Comparison of ENCODE assay signal across 1 cellular context in genomic region chr1:3063379-3064295, GRCh38.
A peak's percentile ranks its signal among the peaks of the same experiment; 100 is the strongest.
TF ChIP-seq lines count a peak whose summit lies in the region.

No MANE protein-coding gene starts in this region.

TF ChIP-seq in HepG2, 621 proteins besides CTCF, POLR2A, EP300 and RAD21:
- TF ChIP-seq MTA1 (CRISPR knock-in tag; IDR thresholded peaks at IDR 0.05; ENCODE audit: borderline replicate concordance) (0 out of 2 replicates have a peak, but pooled peaks have one; percentile 16), ZMAT3 (CRISPR knock-in tag; conservative IDR thresholded peaks at IDR 0.05) (no peak), ZNF629 (CRISPR knock-in tag; conservative IDR thresholded peaks at IDR 0.05) (peak; percentile 90), ZNF687 (CRISPR knock-in tag; IDR thresholded peaks at IDR 0.05) (peak; percentile 46; the same call in 1 of the 2 replicates), ZSCAN29 (CRISPR knock-in tag; conservative IDR thresholded peaks at IDR 0.05) (peak; percentile 99), HNRNPLL (IDR thresholded peaks at IDR 0.05; ENCODE audit: low read depth, low read length, poor library complexity, severe bottlenecking) (peak; percentile 79), ZNF609 (CRISPR knock-in tag; IDR thresholded peaks at IDR 0.05; ENCODE audit: borderline replicate concordance) (no peak), ZMYM3 (CRISPR knock-in tag; IDR thresholded peaks at IDR 0.05) (peak; percentile 53), PHF5A (CRISPR knock-in tag; IDR thresholded peaks at IDR 0.05; ENCODE audit: low read depth, unreplicated experiment) (no peak), AGO2 (optimal IDR thresholded peaks at IDR 0.05; ENCODE audit: low read depth, low read length) (peak; percentile 14), KDM1A (CRISPR knock-in tag; IDR thresholded peaks at IDR 0.05) (peak; percentile 26; the same call in 1 of the 2 replicates), EZH2 (conservative IDR thresholded peaks at IDR 0.05; ENCODE audit: low read depth, low read length) (peak; percentile 40; the same call in 1 of the 2 replicates), AKAP8 (CRISPR knock-in tag; IDR thresholded peaks at IDR 0.05) (0 out of 2 replicates have a peak, but pooled peaks have one; percentile 21), CHD4 (IDR thresholded peaks at IDR 0.05; ENCODE audit: borderline replicate concordance, low read length) (0 out of 2 replicates have a peak, but pooled peaks have one; percentile 44), TP53 (CRISPR knock-in tag; conservative IDR thresholded peaks at IDR 0.05) (no peak)
- TF ChIP-seq, protein P1, sequence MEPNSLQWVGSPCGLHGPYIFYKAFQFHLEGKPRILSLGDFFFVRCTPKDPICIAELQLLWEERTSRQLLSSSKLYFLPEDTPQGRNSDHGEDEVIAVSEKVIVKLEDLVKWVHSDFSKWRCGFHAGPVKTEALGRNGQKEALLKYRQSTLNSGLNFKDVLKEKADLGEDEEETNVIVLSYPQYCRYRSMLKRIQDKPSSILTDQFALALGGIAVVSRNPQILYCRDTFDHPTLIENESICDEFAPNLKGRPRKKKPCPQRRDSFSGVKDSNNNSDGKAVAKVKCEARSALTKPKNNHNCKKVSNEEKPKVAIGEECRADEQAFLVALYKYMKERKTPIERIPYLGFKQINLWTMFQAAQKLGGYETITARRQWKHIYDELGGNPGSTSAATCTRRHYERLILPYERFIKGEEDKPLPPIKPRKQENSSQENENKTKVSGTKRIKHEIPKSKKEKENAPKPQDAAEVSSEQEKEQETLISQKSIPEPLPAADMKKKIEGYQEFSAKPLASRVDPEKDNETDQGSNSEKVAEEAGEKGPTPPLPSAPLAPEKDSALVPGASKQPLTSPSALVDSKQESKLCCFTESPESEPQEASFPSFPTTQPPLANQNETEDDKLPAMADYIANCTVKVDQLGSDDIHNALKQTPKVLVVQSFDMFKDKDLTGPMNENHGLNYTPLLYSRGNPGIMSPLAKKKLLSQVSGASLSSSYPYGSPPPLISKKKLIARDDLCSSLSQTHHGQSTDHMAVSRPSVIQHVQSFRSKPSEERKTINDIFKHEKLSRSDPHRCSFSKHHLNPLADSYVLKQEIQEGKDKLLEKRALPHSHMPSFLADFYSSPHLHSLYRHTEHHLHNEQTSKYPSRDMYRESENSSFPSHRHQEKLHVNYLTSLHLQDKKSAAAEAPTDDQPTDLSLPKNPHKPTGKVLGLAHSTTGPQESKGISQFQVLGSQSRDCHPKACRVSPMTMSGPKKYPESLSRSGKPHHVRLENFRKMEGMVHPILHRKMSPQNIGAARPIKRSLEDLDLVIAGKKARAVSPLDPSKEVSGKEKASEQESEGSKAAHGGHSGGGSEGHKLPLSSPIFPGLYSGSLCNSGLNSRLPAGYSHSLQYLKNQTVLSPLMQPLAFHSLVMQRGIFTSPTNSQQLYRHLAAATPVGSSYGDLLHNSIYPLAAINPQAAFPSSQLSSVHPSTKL (CRISPR knock-in tag; IDR thresholded peaks at IDR 0.05): no peak
- TF ChIP-seq, protein P2, sequence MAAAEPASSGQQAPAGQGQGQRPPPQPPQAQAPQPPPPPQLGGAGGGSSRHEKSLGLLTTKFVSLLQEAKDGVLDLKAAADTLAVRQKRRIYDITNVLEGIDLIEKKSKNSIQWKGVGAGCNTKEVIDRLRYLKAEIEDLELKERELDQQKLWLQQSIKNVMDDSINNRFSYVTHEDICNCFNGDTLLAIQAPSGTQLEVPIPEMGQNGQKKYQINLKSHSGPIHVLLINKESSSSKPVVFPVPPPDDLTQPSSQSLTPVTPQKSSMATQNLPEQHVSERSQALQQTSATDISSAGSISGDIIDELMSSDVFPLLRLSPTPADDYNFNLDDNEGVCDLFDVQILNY (CRISPR knock-in tag; conservative IDR thresholded peaks at IDR 0.05): no peak
